14 cellular contexts compared by ENCODE assay signal in genomic region chr9:92291577-92291976, GRCh38. TPM values are rescaled to one million over a fixed set of nuclear protein-coding genes. Genes with fewer than 3 reads are reported as not detected.
A peak's percentile ranks its signal among the peaks of the same experiment; 100 is the strongest.
DNase-seq lines count a peak whose midpoint lies in the region; ATAC-seq, FAIRE-seq and TF ChIP-seq lines count a peak whose summit lies in the region.
"Had no signal": no experiment of that assay in that cellular context is flagged by ENCODE, and none has a peak within 500 bp of the region (broad histone marks: within the 10 kb centered on the region; RNA-seq: fewer than 3 reads in every experiment).

No MANE protein-coding gene starts in this region.

- no peak for FAIRE-seq in H54 (lab: Jason Lieb, UNC)
- FAIRE-seq: GM18507 had no signal

- H3K27me3 ChIP-seq in PC-9 (ENCODE audit: insufficient read depth, low read depth) (no peaks in the 10 kb centered on the region), fibroblast of lung (ENCODE audit: control insufficient read depth, insufficient read depth, low read length) (no peaks in the 10 kb centered on the region)

- H3K9me3 Mint-ChIP-seq in activated naive CD4-positive, alpha-beta T cell treated with anti-CD3 and anti-CD28 coated beads, Interleukin-2, amount 50 U/mL, for 24 hours, result no peaks in the 10 kb centered on the region
- no peaks in the 10 kb centered on the region for H3K9me3 Mint-ChIP-seq in stimulated activated naive B cell treated with anti-CD40 and anti-IgM and Interleukin-4, amounts not matched to agents 10 μg/mL and 1 μg/mL and 100 μg/mL, for 72 hours
- H3K9me3 Mint-ChIP-seq: central memory CD8-positive, alpha-beta T cell had no signal

- H3K4me2 ChIP-seq in PC-9, result peak overlapping the region; percentile 94
- peak overlapping the region; percentile 77 for H3K4me2 ChIP-seq in fibroblast of lung (ENCODE audit: extremely low read depth, insufficient read depth, low read length)

- BruUV-seq in PC-9 (replicated peaks; lab: Mats Ljungman, UMichigan), result no TSS peak

- H3K4me3 Mint-ChIP-seq in activated naive CD4-positive, alpha-beta T cell treated with anti-CD3 and anti-CD28 coated beads, Interleukin-2, amount 50 U/mL, for 24 hours, result peak overlapping the region; percentile 99
- peak overlapping the region; percentile 89 to 99 for H3K4me3 Mint-ChIP-seq in stimulated activated naive B cell treated with anti-CD40 and anti-IgM and Interleukin-4, amounts not matched to agents 10 μg/mL and 1 μg/mL and 100 μg/mL, for 72 hours

- no peak for DNase-seq in activated naive CD4-positive, alpha-beta T cell treated with Interleukin-2 at 50 U/mL for 16 hours
- DNase-seq in PC-9 (no peak), fibroblast of lung (ENCODE audit: low read depth in 2 of 2) (no peak), H54 (ENCODE audit: insufficient read length, low spot score) (no peak), NK-92 (lab: John Stamatoyannopoulos, UW; ENCODE audit: unreplicated experiment) (no peak)
- no peak for DNase-seq in stimulated activated naive B cell treated with anti-CD40 and anti-IgM and Interleukin-4, amounts not matched to agents 10 μg/mL and 1 μg/mL and 100 μg/mL, for 72 hours
- DNase-seq: head of caudate nucleus; NCI-H1092 treated with DMSO at 0.1 percent for 48 hours; stimulated activated CD4-positive, alpha-beta T cell treated with anti-CD3 and anti-CD28 coated beads, Interleukin-1b, Interleukin-23, amount 100 ng/mL, for 48 hours had no signal

- TF ChIP-seq CTCF in PC-9 (conservative IDR thresholded peaks at IDR 0.05) (no peak), fibroblast of lung (conservative IDR thresholded peaks at IDR 0.05 in 1 of 2, IDR thresholded peaks at IDR 0.05 in 1 of 2; ENCODE audit: low read depth in 1 of 2, low read length in 2 of 2) (no peak)

- CTCF ChIA-PET in PC-9 (lab: Charles Lee), result interaction anchor here (0.5 to 0.8 kb wide), 4 partner anchors 13 to 416 kb away, joined by 3 to 11 read pairs (median 3); no protein-coding TSS in a partner anchor

- H3K36me3 ChIP-seq in PC-9 (ENCODE audit: low read depth) (peaks cover 60% of the 10 kb centered on the region), fibroblast of lung (ENCODE audit: control insufficient read depth, insufficient read depth, low read length) (peaks cover 2% of the 10 kb centered on the region)

- peaks cover 22% of the 10 kb centered on the region for H3K4me1 ChIP-seq in PC-9 (replicated peaks; ENCODE audit: insufficient read depth)
- H3K4me1 ChIP-seq in fibroblast of lung (ENCODE audit: control insufficient read depth, extremely low read depth, insufficient read depth, low read length), result peaks cover 2% of the 10 kb centered on the region

- H3K9me2 ChIP-seq in PC-9 (ENCODE audit: insufficient read depth), result no peaks in the 10 kb centered on the region

- POLR2A ChIA-PET in PC-9 (lab: Charles Lee; ENCODE audit: unreplicated experiment), result interaction anchor here (0.7 kb wide), 1 partner anchor 11 kb away, joined by 6 read pairs; no protein-coding TSS in a partner anchor

- no peak overlapping the region for H3K9ac ChIP-seq in fibroblast of lung (ENCODE audit: insufficient read depth, low read length)

- H3K9me3 ChIP-seq in PC-9 (ENCODE audit: insufficient read depth, low read depth), result no peaks in the 10 kb centered on the region
- no peaks in the 10 kb centered on the region for H3K9me3 ChIP-seq in fibroblast of lung (ENCODE audit: control insufficient read depth, insufficient read depth, low read depth, low read length)
- H3K9me3 ChIP-seq: thoracic aorta had no signal

- H4K20me1 ChIP-seq in PC-9 (ENCODE audit: insufficient read depth) (peaks cover 53% of the 10 kb centered on the region), fibroblast of lung (ENCODE audit: control insufficient read depth, extremely low read depth, insufficient read depth, low read length) (no peaks in the 10 kb centered on the region)

- peak overlapping the region; percentile 95 for H3K4me3 ChIP-seq in PC-9
- H3K4me3 ChIP-seq in fibroblast of lung (replicated peaks in 1 of 4; ENCODE audit: control extremely low read depth in 1 of 4, insufficient read depth in 1 of 4, low read depth in 3 of 4, low read length in 4 of 4), result peak overlapping the region in 2 of 4 experiments; percentile 87 to 89

- no peak overlapping the region for H3K27ac ChIP-seq in PC-9
- H3K27ac ChIP-seq in fibroblast of lung (ENCODE audit: insufficient read depth, low read length), result no peak overlapping the region
- H3K27ac ChIP-seq: thoracic aorta had no signal

- ATAC-seq in stimulated activated naive B cell treated with anti-CD40 and anti-IgM and Interleukin-4, amounts not matched to agents 10 μg/mL and 1 μg/mL and 100 μg/mL, for 72 hours (replicated peaks), result no peak
- ATAC-seq in GM21825 (IDR thresholded peaks at IDR 0.05; ENCODE audit: unreplicated experiment), result no peak

- peaks cover 71% of the 10 kb centered on the region for H3K79me2 ChIP-seq in PC-9 (ENCODE audit: low read depth)
- peaks cover 51% of the 10 kb centered on the region for H3K79me2 ChIP-seq in fibroblast of lung (ENCODE audit: control insufficient read depth, insufficient read depth, low read length)

- H3F3A ChIP-seq in PC-9 (ENCODE audit: insufficient read depth, low read depth), result peaks cover 10% of the 10 kb centered on the region; the same call in 1 of the 2 replicates

- no peaks in the 10 kb centered on the region for H3K27me3 Mint-ChIP-seq in activated naive CD4-positive, alpha-beta T cell treated with anti-CD3 and anti-CD28 coated beads, Interleukin-2, amount 50 U/mL, for 24 hours
- H3K27me3 Mint-ChIP-seq in stimulated activated naive B cell treated with anti-CD40 and anti-IgM and Interleukin-4, amounts not matched to agents 10 μg/mL and 1 μg/mL and 100 μg/mL, for 72 hours, result no peaks in the 10 kb centered on the region
- H3K27me3 Mint-ChIP-seq: central memory CD8-positive, alpha-beta T cell had no signal

- no peak for TF ChIP-seq POLR2A in H54 (IDR thresholded peaks at IDR 0.05; ENCODE audit: low read depth, low read length)

- intact Hi-C loops in PC-9 (cut with micrococcal nuclease; ENCODE audit: unreplicated experiment), result no loop called here

- peaks cover 64% of the 10 kb centered on the region for H3K4me1 Mint-ChIP-seq in activated naive CD4-positive, alpha-beta T cell treated with anti-CD3 and anti-CD28 coated beads, Interleukin-2, amount 50 U/mL, for 24 hours
- H3K4me1 Mint-ChIP-seq in stimulated activated naive B cell treated with anti-CD40 and anti-IgM and Interleukin-4, amounts not matched to agents 10 μg/mL and 1 μg/mL and 100 μg/mL, for 72 hours, result peaks cover 27 to 53% of the 10 kb centered on the region in 2 donors

- no peak overlapping the region for H2AFZ ChIP-seq in PC-9
- H2AFZ ChIP-seq in fibroblast of lung (ENCODE audit: low read length), result no peak overlapping the region

- H3K36me3 Mint-ChIP-seq in activated naive CD4-positive, alpha-beta T cell treated with anti-CD3 and anti-CD28 coated beads, Interleukin-2, amount 50 U/mL, for 24 hours, result peaks cover 33% of the 10 kb centered on the region
- peaks cover 29 to 45% of the 10 kb centered on the region in 2 donors for H3K36me3 Mint-ChIP-seq in stimulated activated naive B cell treated with anti-CD40 and anti-IgM and Interleukin-4, amounts not matched to agents 10 μg/mL and 1 μg/mL and 100 μg/mL, for 72 hours

- H3K27ac Mint-ChIP-seq in activated naive CD4-positive, alpha-beta T cell treated with anti-CD3 and anti-CD28 coated beads, Interleukin-2, amount 50 U/mL, for 24 hours, result peak overlapping the region; percentile 30
- H3K27ac Mint-ChIP-seq in stimulated activated naive B cell treated with anti-CD40 and anti-IgM and Interleukin-4, amounts not matched to agents 10 μg/mL and 1 μg/mL and 100 μg/mL, for 72 hours, result no peak overlapping the region

RNA-seq across cellular contexts. Expression of gene IARS1, which starts 1.9 kb away (rescaled TPM):
- total RNA-seq in PC-9 (2021) (232 and 246 TPM in 2 replicates), fibroblast of lung (538 and 595 TPM in 2 replicates)
- polyA plus RNA-seq in fibroblast of lung, result 88.4 and 100 TPM in 2 replicates
- 108 and 117 TPM in 2 replicates for polyA plus RNA-seq in fibroblast of lung (2012)
- 80.0 and 90.3 TPM in 2 replicates for polyA minus RNA-seq in fibroblast of lung (ENCODE audit: low replicate concordance)

RNA-seq across cellular contexts. Expression of gene NOL8, which starts 33.6 kb away (rescaled TPM):
- total RNA-seq in PC-9 (2021), result 35.7 and 46.9 TPM in 2 replicates
- total RNA-seq in fibroblast of lung, result 27.2 and 28.6 TPM in 2 replicates
- 20.0 and 20.5 TPM in 2 replicates for polyA plus RNA-seq in fibroblast of lung
- polyA plus RNA-seq in fibroblast of lung (2012), result 16.1 and 17.0 TPM in 2 replicates
- polyA minus RNA-seq in fibroblast of lung (ENCODE audit: low replicate concordance), result 2.4 and 3.5 TPM in 2 replicates

RNA-seq across cellular contexts. Expression of gene CENPP, which starts 34.2 kb away (rescaled TPM):
- total RNA-seq in PC-9 (2021) (7.6 and 10.0 TPM in 2 replicates), fibroblast of lung (1.0 and 1.7 TPM in 2 replicates)
- 2.4 and 6.9 TPM in 2 replicates for polyA plus RNA-seq in fibroblast of lung
- polyA plus RNA-seq in fibroblast of lung (2012), result 1.6 and 5.5 TPM in 2 replicates
- polyA minus RNA-seq in fibroblast of lung (ENCODE audit: low replicate concordance), result 1.6 and 2.7 TPM in 2 replicates
